In the genomic region with DNA sequence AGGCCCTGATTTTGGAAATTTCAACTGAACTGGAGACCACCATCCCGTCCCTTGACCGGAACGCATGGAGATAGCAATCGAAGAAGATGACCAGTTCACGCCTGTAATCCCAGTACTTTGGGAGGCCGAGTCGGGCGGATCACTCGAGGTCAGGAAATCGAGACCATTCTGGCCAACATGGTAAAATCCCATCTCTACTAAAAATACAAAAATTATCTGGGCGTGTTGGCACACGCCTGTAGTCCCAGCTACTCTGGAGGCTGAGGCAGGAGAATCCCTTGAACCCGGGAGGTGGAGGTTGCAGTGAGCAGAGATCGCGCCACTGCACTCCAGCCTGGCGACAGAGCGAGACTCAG, we compare ENCODE assay signal across 12 cellular contexts. TPM values are rescaled to one million over a fixed set of nuclear protein-coding genes. Genes with fewer than 3 reads are reported as not detected.
A peak's percentile ranks its signal among the peaks of the same experiment; 100 is the strongest.
DNase-seq lines count a peak whose midpoint lies in the region; ATAC-seq and TF ChIP-seq lines count a peak whose summit lies in the region.
"Not testable (repeated sequence)": the region's sequence is repeated elsewhere in the genome, so short reads cannot be mapped to it uniquely, and the experiment has no call there.
"Had no signal": no experiment of that assay in that cellular context is flagged by ENCODE, and none has a peak within 500 bp of the region (broad histone marks: within the 10 kb centered on the region; RNA-seq: fewer than 3 reads in every experiment).

No MANE protein-coding gene starts in this region.

- H3K4me1 Mint-ChIP-seq in GM23338; activated T-cell treated with anti-CD3 and anti-CD28 coated beads, Interleukin-2, amount 50 U/mL, for 72 hours (ENCODE audit: low read depth); naive thymus-derived CD8-positive, alpha-beta T cell: not testable (repeated sequence)

- not testable (repeated sequence) for BruUV-seq in mammary epithelial cell (replicated peaks; lab: Mats Ljungman, UMichigan)

- not testable (repeated sequence) for H3K9me3 Mint-ChIP-seq in GM23338; activated T-cell treated with anti-CD3 and anti-CD28 coated beads, Interleukin-2, amount 50 U/mL, for 72 hours; naive thymus-derived CD8-positive, alpha-beta T cell

- not testable (repeated sequence) for TF ChIP-seq POLR2A in gastroesophageal sphincter (IDR thresholded peaks at IDR 0.05); spleen (IDR thresholded peaks at IDR 0.05)

- H2AFZ ChIP-seq in GM23338 = not testable (repeated sequence)
- peak overlapping the region; percentile 91 for H2AFZ ChIP-seq in mammary epithelial cell (ENCODE audit: low read depth, low read length)

- not testable (repeated sequence) for H3F3A ChIP-seq in GM23338 (replicated peaks; ENCODE audit: low read depth)

- not testable (repeated sequence) for H4K20me1 ChIP-seq in GM23338 (replicated peaks; ENCODE audit: insufficient read depth); mammary epithelial cell (ENCODE audit: insufficient read depth, low read length)

- H3K27ac ChIP-seq in 22Rv1; GM23338 (ENCODE audit: low read depth); SK-N-MC; mammary epithelial cell (ENCODE audit: insufficient read depth, low read depth, low read length); gastroesophageal sphincter; spleen: not testable (repeated sequence)

- H3K4me3 ChIP-seq in GM23338 (peak overlapping the region; percentile 68), SK-N-MC (peak overlapping the region; percentile 76), mammary epithelial cell (replicated peaks in 1 of 3; ENCODE audit: insufficient read depth in 1 of 3, low read depth in 2 of 3, low read length in 3 of 3) (peak overlapping the region in 1 of 3 experiments; percentile 52), gastroesophageal sphincter (peak overlapping the region; percentile 53 to 63), spleen (peak overlapping the region in 6 of 8 donors; percentile 36 to 74 (median 43))

- H3K27me3 ChIP-seq in GM23338 (ENCODE audit: insufficient read depth) (peaks cover 35% of the 10 kb centered on the region), gastroesophageal sphincter (peaks cover 12% of the 10 kb centered on the region), spleen (replicated peaks in 1 of 7) (peaks cover 0 to 62% (median 0%) of the 10 kb centered on the region in 7 donors)
- not testable (repeated sequence) for H3K27me3 ChIP-seq in mammary epithelial cell (ENCODE audit: insufficient read depth, low read length)

- H3K4me2 ChIP-seq in GM23338 = peak overlapping the region; percentile 78
- H3K4me2 ChIP-seq in mammary epithelial cell (ENCODE audit: insufficient read depth, low read depth, low read length) = peak overlapping the region; percentile 74

- dilution Hi-C loops in mammary epithelial cell (cut with HindIII; ENCODE audit: low sequenced_read_pairs) = not testable (repeated sequence)

- POLR2A ChIA-PET in naive thymus-derived CD8-positive, alpha-beta T cell (lab: Charles Lee) = not testable (repeated sequence)

- H3K4me1 ChIP-seq in GM23338 (ENCODE audit: insufficient read depth); mammary epithelial cell (ENCODE audit: insufficient read depth, low read length): not testable (repeated sequence)
- peaks cover 0 to 11% (median 0%) of the 10 kb centered on the region in 3 donors for H3K4me1 ChIP-seq in gastroesophageal sphincter
- peaks cover 0 to 23% (median 15%) of the 10 kb centered on the region in 6 donors for H3K4me1 ChIP-seq in spleen

- not testable (repeated sequence) for H3K9me2 ChIP-seq in GM23338 (ENCODE audit: insufficient read depth)

- H3K9me3 ChIP-seq in SK-N-MC (ENCODE audit: low read depth, low read length); mammary epithelial cell (replicated peaks; ENCODE audit: insufficient read depth, low read length); gastroesophageal sphincter; spleen: not testable (repeated sequence)

- H3K36me3 Mint-ChIP-seq in GM23338 (ENCODE audit: low read depth); activated T-cell treated with anti-CD3 and anti-CD28 coated beads, Interleukin-2, amount 50 U/mL, for 72 hours (ENCODE audit: insufficient read depth in 2 of 2); naive thymus-derived CD8-positive, alpha-beta T cell: not testable (repeated sequence)

- not testable (repeated sequence) for H3K27ac Mint-ChIP-seq in GM23338; activated T-cell treated with anti-CD3 and anti-CD28 coated beads, Interleukin-2, amount 50 U/mL, for 72 hours; naive thymus-derived CD8-positive, alpha-beta T cell

- in situ Hi-C loops in mammary epithelial cell (cut with MboI; ENCODE audit: low sequenced_read_pairs in 2 of 2) = not testable (repeated sequence)

- intact Hi-C loops in mammary epithelial cell (cut with micrococcal nuclease); spleen (cut with DNase I; ENCODE audit: low total_unique reads): not testable (repeated sequence)

- 31% methylated on average over 17 of the region's 17 CpGs for WGBS in mammary epithelial cell (ENCODE audit: low coverage, missing lambda C conversion rate)
- 50% methylated on average over 1 of the region's 17 CpGs; no CpG with 5 or more reads in 1 of the 2 donors for WGBS in gastroesophageal sphincter (ENCODE audit: low coverage in 1 of 2), 2 donors
- 38 to 41% (median 39%) methylated on average over 16 to 17 of the region's 17 CpGs for WGBS in spleen, 5 donors

- peak overlapping the region; percentile 75; the same call in 2 of the 3 replicates for H3K4me3 Mint-ChIP-seq in GM23338
- peak overlapping the region; percentile 85 to 86 for H3K4me3 Mint-ChIP-seq in activated T-cell treated with anti-CD3 and anti-CD28 coated beads, Interleukin-2, amount 50 U/mL, for 72 hours
- H3K4me3 Mint-ChIP-seq in naive thymus-derived CD8-positive, alpha-beta T cell = peak overlapping the region; percentile 64 to 84 (median 74)

- peaks cover 16% of the 10 kb centered on the region for H3K27me3 Mint-ChIP-seq in GM23338 (ENCODE audit: insufficient read depth, low read depth, poor library complexity)
- H3K27me3 Mint-ChIP-seq in activated T-cell treated with anti-CD3 and anti-CD28 coated beads, Interleukin-2, amount 50 U/mL, for 72 hours (ENCODE audit: low read depth) = not testable (repeated sequence)
- peaks cover 5 to 17% (median 16%) of the 10 kb centered on the region in 5 donors for H3K27me3 Mint-ChIP-seq in naive thymus-derived CD8-positive, alpha-beta T cell

- not testable (repeated sequence) for H3K36me3 ChIP-seq in GM23338 (ENCODE audit: insufficient read depth); SK-N-MC (ENCODE audit: insufficient read depth, low read length); mammary epithelial cell (ENCODE audit: insufficient read depth, low read length); gastroesophageal sphincter; spleen

- CTCF ChIA-PET in mammary epithelial cell (lab: Charles Lee; ENCODE audit: low non-redundant PET) = not testable (repeated sequence)

- not testable (repeated sequence) for TF ChIP-seq EP300 in gastroesophageal sphincter (IDR thresholded peaks at IDR 0.05)

- TF ChIP-seq CTCF in 22Rv1 (IDR thresholded peaks at IDR 0.05) = peak; percentile 55
- not testable (repeated sequence) for TF ChIP-seq CTCF in GM23338 (conservative IDR thresholded peaks at IDR 0.05; ENCODE audit: low read depth in 2 of 2); mammary epithelial cell (conservative IDR thresholded peaks at IDR 0.05 in 1 of 2, IDR thresholded peaks at IDR 0.05 in 1 of 2; ENCODE audit: extremely low read depth in 1 of 2, insufficient read depth in 1 of 2, low read depth in 1 of 2, low read length in 2 of 2); gastroesophageal sphincter (IDR thresholded peaks at IDR 0.05); spleen (IDR thresholded peaks at IDR 0.05 in 8 of 11, conservative IDR thresholded peaks at IDR 0.05 in 3 of 11)

- ATAC-seq in GM23338; activated T-cell treated with anti-CD3 and anti-CD28 coated beads, Interleukin-2, amount 50 U/mL, for 72 hours (replicated peaks in 1 of 2); gastroesophageal sphincter; naive thymus-derived CD8-positive, alpha-beta T cell: not testable (repeated sequence)

- H3K79me2 ChIP-seq in GM23338 (replicated peaks; ENCODE audit: insufficient read depth); mammary epithelial cell (ENCODE audit: insufficient read depth, low read length): not testable (repeated sequence)

- H3K9ac ChIP-seq in SK-N-MC (ENCODE audit: insufficient read length); mammary epithelial cell (ENCODE audit: insufficient read depth, low read length): not testable (repeated sequence)

- DNase-seq in GM23338 (ENCODE audit: low spot score); SK-N-MC (ENCODE audit: low read depth, low spot score); activated T-cell treated with anti-CD3 and anti-CD28 coated beads, Interleukin-2, amount 50 U/mL, for 72 hours; mammary epithelial cell; naive thymus-derived CD8-positive, alpha-beta T cell; spleen: not testable (repeated sequence)

RNA-seq across cellular contexts. Expression of a gene that starts 25.1 kb away (rescaled TPM):
- total RNA-seq in GM23338 (2014; rRNA removed; shearing (Covaris generic)) = 1.1 and 1.4 TPM in 2 replicates
- 0.40 and 1.0 TPM in 2 replicates for polyA plus RNA-seq in GM23338 (2016; fragmentation: Nextera tagmentation; extraction: Ambion mirVana)
- not detected for total RNA-seq in activated T-cell treated with anti-CD3 and anti-CD28 coated beads, Interleukin-2, amount 50 U/mL, for 72 hours
- not detected for total RNA-seq in mammary epithelial cell
- 0.02 TPM for polyA plus RNA-seq in mammary epithelial cell
- 1.6 TPM for polyA minus RNA-seq in mammary epithelial cell
- not detected for total RNA-seq in gastroesophageal sphincter
- total RNA-seq in naive thymus-derived CD8-positive, alpha-beta T cell = not detected
- polyA plus RNA-seq in naive thymus-derived CD8-positive, alpha-beta T cell = not detected
- 1 to 10 TPM in 1 of 7 donors, under 1 TPM in 1, not detected in 5; 0.60 to 1.7 TPM for total RNA-seq in spleen
- polyA plus RNA-seq in spleen = under 1 TPM in 2 of 3 donors, not detected in 1; 0.03 to 0.76 TPM
- total RNA-seq: esophagus mucosa, left ventricle myocardium superior, Right ventricle myocardium superior, temporal lobe had no signal
